Comparison of ENCODE assay signal across 18 cellular contexts in genomic region chr6:44504321-44504761, GRCh38.
DNase-seq lines count a peak whose midpoint lies in the region; ATAC-seq and TF ChIP-seq lines count a peak whose summit lies in the region.
"Had no signal": no experiment of that assay in that cellular context is flagged by ENCODE, and none has a peak within 500 bp of the region (broad histone marks: within the 10 kb centered on the region; RNA-seq: fewer than 3 reads in every experiment).

No MANE protein-coding gene starts in this region.

- POLR2A ChIA-PET in A673 (lab: Charles Lee; ENCODE audit: low non-redundant PET) = no interaction called here

- H3K9ac ChIP-seq in fibroblast of lung (ENCODE audit: insufficient read depth, low read length) = no peak overlapping the region

- ATAC-seq in omental fat pad (ENCODE audit: low FRiP score) (peak; percentile 63), GM18519 (IDR thresholded peaks at IDR 0.05; ENCODE audit: low FRiP score, unreplicated experiment) (no peak), HG03039 (IDR thresholded peaks at IDR 0.05; ENCODE audit: unreplicated experiment) (no peak), GM21737 (IDR thresholded peaks at IDR 0.05; ENCODE audit: unreplicated experiment) (no peak)
- ATAC-seq: GM12878 had no signal

- H3K4me2 ChIP-seq in fibroblast of lung (ENCODE audit: extremely low read depth, insufficient read depth, low read length) = no peak overlapping the region

- H3K27me3 ChIP-seq in A673 (replicated peaks; ENCODE audit: insufficient read depth, low read depth, low read length, poor library complexity) (no peaks in the 10 kb centered on the region), fibroblast of lung (ENCODE audit: control insufficient read depth, insufficient read depth, low read length) (peaks cover 10% of the 10 kb centered on the region)

- H3K4me3 ChIP-seq in A673 (ENCODE audit: low read depth, low read length, poor library complexity, severe bottlenecking) (no peak overlapping the region), fibroblast of lung (replicated peaks in 1 of 4; ENCODE audit: control extremely low read depth in 1 of 4, insufficient read depth in 1 of 4, low read depth in 3 of 4, low read length in 4 of 4) (no peak overlapping the region)
- H3K4me3 ChIP-seq: GM12878 had no signal

- intact Hi-C loops in A673 (cut with micrococcal nuclease; ENCODE audit: unreplicated experiment) = no loop called here

- H3K27ac ChIP-seq in A673 (ENCODE audit: low read depth, low read length, poor library complexity, severe bottlenecking) (no peak overlapping the region), fibroblast of lung (ENCODE audit: insufficient read depth, low read length) (no peak overlapping the region)
- H3K27ac ChIP-seq: C4-2B had no signal

- no peaks in the 10 kb centered on the region for H3K79me2 ChIP-seq in fibroblast of lung (ENCODE audit: control insufficient read depth, insufficient read depth, low read length)

- TF ChIP-seq CTCF in A673 (conservative IDR thresholded peaks at IDR 0.05; ENCODE audit: low read depth, low read length) = no peak
- TF ChIP-seq CTCF in fibroblast of lung (conservative IDR thresholded peaks at IDR 0.05 in 1 of 2, IDR thresholded peaks at IDR 0.05 in 1 of 2; ENCODE audit: low read depth in 1 of 2, low read length in 2 of 2) = no peak
- TF ChIP-seq CTCF in omental fat pad (IDR thresholded peaks at IDR 0.05) = no peak

- no peak overlapping the region for H2AFZ ChIP-seq in fibroblast of lung (ENCODE audit: low read length)

- H4K20me1 ChIP-seq in fibroblast of lung (ENCODE audit: control insufficient read depth, extremely low read depth, insufficient read depth, low read length) = no peaks in the 10 kb centered on the region

- BruUV-seq in A673 (replicated peaks; lab: Mats Ljungman, UMichigan) = no TSS peak

- CTCF ChIA-PET in A673 (lab: Charles Lee) = no interaction called here

- DNase-seq in A673 (ENCODE audit: low spot score) (peak; percentile 77), NOMO-1 treated with dmso at 0.1 percent for 144 hours (lab: John Stamatoyannopoulos, UW; ENCODE audit: unreplicated experiment) (peak; percentile 18), fibroblast of lung (ENCODE audit: low read depth in 2 of 2) (peak; percentile 63 to 97), omental fat pad (ENCODE audit: low spot score) (no peak), SK-N-DZ (ENCODE audit: low spot score) (no peak)
- DNase-seq: GDM1, GOT3, NCI-H1105 treated with DMSO at 0.1 percent for 48 hours, NCI-H1694 treated with DMSO at 0.1 percent for 48 hours, NCI-H2107, NCI-H2227 treated with DMSO at 0.1 percent for 48 hours, NCI-H524, SHP77 had no signal

- H3K4me1 ChIP-seq in A673 (ENCODE audit: insufficient read depth, low read length, poor library complexity, severe bottlenecking) = peaks cover 16% of the 10 kb centered on the region
- peaks cover 2% of the 10 kb centered on the region for H3K4me1 ChIP-seq in fibroblast of lung (ENCODE audit: control insufficient read depth, extremely low read depth, insufficient read depth, low read length)

- no peaks in the 10 kb centered on the region for H3K9me3 ChIP-seq in A673 (ENCODE audit: low read depth, low read length, poor library complexity, severe bottlenecking)
- H3K9me3 ChIP-seq in fibroblast of lung (ENCODE audit: control insufficient read depth, insufficient read depth, low read depth, low read length) = no peaks in the 10 kb centered on the region

- H3K36me3 ChIP-seq in A673 (ENCODE audit: insufficient read depth, low read length, poor library complexity, severe bottlenecking) = no peaks in the 10 kb centered on the region
- no peaks in the 10 kb centered on the region for H3K36me3 ChIP-seq in fibroblast of lung (ENCODE audit: control insufficient read depth, insufficient read depth, low read length)

Comparison
In these comparisons a context has a peak if more than half of its experiments do, and no peak if none do; other contexts are left out.
1. DNase-seq: peak in A673 (single experiment), NOMO-1 treated with dmso at 0.1 percent for 144 hours (single experiment) and fibroblast of lung (2 of 2); none in omental fat pad (single experiment) and SK-N-DZ (single experiment).